8 cellular contexts compared by ENCODE assay signal in the genomic region with DNA sequence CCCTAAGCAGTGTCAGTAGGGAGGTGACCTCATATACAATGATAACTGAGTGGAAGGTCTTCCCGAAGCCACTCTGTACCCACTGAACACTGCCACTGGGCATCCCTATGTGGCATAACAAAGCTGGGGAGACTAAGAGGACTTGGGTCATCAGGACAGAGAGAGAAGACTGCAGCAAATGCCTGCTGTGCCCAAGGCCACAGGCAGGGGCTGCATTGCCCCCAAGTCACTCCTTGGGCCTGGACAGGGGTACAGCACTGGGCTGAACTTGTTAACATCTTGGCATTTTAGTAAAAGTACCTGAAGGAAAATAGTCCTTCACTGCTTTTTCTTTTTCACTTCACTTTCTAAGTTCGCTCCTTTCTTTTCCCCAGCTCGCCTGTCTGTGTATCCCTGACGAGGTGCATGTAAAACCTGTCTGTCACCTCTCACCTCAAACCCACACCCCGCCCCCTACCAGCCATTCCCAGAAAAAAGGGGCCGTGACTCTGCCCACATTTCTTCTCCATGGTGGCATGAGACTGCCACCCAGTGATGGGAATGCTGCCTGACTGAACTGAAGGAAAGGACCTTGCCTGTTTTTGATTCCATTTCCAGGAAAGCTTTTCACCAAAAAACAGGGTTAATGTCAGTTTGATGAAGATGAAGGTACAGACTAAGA.
DNase-seq lines count a peak whose midpoint lies in the region; ATAC-seq and TF ChIP-seq lines count a peak whose summit lies in the region.

No MANE protein-coding gene starts in this region.

- peak; percentile 56 for TF ChIP-seq CTCF in HFF-Myc (IDR thresholded peaks at IDR 0.05; ENCODE audit: low read depth, low read length, missing control alignments)

- DNase-seq in AG08395 (ENCODE audit: low spot score): peak; percentile 46
- no peak for DNase-seq in HFF-Myc (ENCODE audit: extremely low read depth, low read depth)
- peak; percentile 25 for DNase-seq in amniotic stem cell (lab: John Stamatoyannopoulos, UW)
- peak; percentile 83 for DNase-seq in iPS-NIHi11 (ENCODE audit: low spot score)
- DNase-seq in activated gamma-delta T cell (lab: John Stamatoyannopoulos, UW): no peak
- DNase-seq in stimulated activated CD8-positive, alpha-beta memory T cell treated with anti-CD3 and anti-CD28 coated beads, Interleukin-4, amount 100 ng/mL, for 48 hours: no peak

- no peak overlapping the region for H3K4me3 ChIP-seq in HFF-Myc (replicated peaks; ENCODE audit: low read depth, low read length)

- ATAC-seq in GM18870 (IDR thresholded peaks at IDR 0.05; ENCODE audit: unreplicated experiment) (no peak), HG03460 (IDR thresholded peaks at IDR 0.05; ENCODE audit: unreplicated experiment) (no peak)

Comparison
In these comparisons a context has a peak if more than half of its experiments do, and no peak if none do; other contexts are left out.
1. DNase-seq: peak in AG08395 (single experiment), amniotic stem cell (single experiment) and iPS-NIHi11 (single experiment); none in HFF-Myc (single experiment), activated gamma-delta T cell (single experiment) and stimulated activated CD8-positive, alpha-beta memory T cell treated with anti-CD3 and anti-CD28 coated beads, Interleukin-4, amount 100 ng/mL, for 48 hours (single experiment).